14 cellular contexts compared by ENCODE assay signal in the genomic region with DNA sequence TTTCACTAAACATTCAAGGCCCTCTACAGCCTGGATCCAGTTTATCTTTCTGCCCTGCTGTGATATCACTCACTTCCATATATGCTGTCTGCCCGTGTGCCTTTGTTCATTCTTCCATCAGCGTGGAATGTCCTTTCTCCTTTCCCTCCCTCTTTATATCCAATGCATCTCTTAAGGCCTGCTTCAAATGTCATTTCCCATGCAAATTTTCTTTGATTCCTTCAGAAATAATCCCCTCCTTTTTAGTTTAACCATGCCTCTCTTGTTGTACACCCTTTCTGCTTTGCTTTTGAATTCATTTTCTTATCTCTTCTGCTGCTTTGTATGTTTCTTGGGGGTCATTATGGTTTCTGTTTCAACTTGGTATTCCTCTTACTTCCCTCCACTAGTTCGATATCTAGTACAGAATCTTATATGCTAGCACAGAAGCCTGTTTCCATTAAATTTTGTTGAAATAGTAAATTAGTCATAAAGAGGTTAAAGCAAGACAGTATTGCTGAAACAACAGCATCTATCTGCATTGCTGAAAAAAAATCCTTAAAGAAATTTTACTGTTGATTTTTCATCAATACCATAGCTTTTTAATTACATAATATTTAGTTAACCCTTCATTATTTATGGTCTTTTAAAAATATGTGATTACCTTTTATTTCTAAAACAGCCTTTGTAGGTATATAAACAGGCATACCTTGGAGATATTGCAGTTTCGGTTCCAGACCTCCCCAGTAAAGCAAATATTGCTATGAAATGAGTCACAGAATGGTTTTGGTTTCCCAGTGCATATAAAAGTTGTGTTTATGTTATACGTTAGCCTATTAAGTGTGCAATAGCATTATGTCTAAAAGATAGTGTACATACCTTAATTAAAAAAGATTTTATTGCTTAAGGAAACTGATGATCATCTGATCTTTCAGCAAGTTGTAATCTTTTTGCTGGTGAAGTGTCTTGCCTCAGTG. TPM values are rescaled to one million over a fixed set of nuclear protein-coding genes. Genes with fewer than 3 reads are reported as not detected.
DNase-seq lines count a peak whose midpoint lies in the region; ATAC-seq, FAIRE-seq and TF ChIP-seq lines count a peak whose summit lies in the region.
"Had no signal": no experiment of that assay in that cellular context is flagged by ENCODE, and none has a peak within 500 bp of the region (broad histone marks: within the 10 kb centered on the region; RNA-seq: fewer than 3 reads in every experiment).

No MANE protein-coding gene starts in this region.

- 70 to 91% methylated on average over 2 to 5 of the region's 5 CpGs for WGBS in endodermal cell (ENCODE audit: insufficient coverage in 1 of 2, insufficient read length in 1 of 2), 2 experiments

- H3K36me3 ChIP-seq in MM.1S (replicated peaks; ENCODE audit: insufficient read depth, low read length), result no peaks in the 10 kb centered on the region
- no peaks in the 10 kb centered on the region for H3K36me3 ChIP-seq in endodermal cell (ENCODE audit: control insufficient read depth, insufficient read depth, low read length)
- H3K36me3 ChIP-seq: pancreas, SJCRH30 had no signal

- H3F3A ChIP-seq in MM.1S (ENCODE audit: insufficient read depth, low read length), result no peaks in the 10 kb centered on the region

- H2AFZ ChIP-seq in MM.1S (ENCODE audit: low read length), result no peak overlapping the region

- H3K4me1 Mint-ChIP-seq in activated naive CD8-positive, alpha-beta T cell treated with anti-CD3 and anti-CD28 coated beads, Interleukin-2, amount 10 ng/mL, durations not matched to agents 7 days and 5 days, result peaks cover 46% of the 10 kb centered on the region
- H3K4me1 Mint-ChIP-seq in nephron (peaks cover 31% of the 10 kb centered on the region), endodermal cell (peaks cover 18% of the 10 kb centered on the region)

- H3K9me3 ChIP-seq in MM.1S (replicated peaks; ENCODE audit: insufficient read depth, low read length) (no peaks in the 10 kb centered on the region), endodermal cell (ENCODE audit: control insufficient read depth, low read length) (no peaks in the 10 kb centered on the region)
- H3K9me3 ChIP-seq: pancreas had no signal

- TF ChIP-seq CTCF in MM.1S (IDR thresholded peaks at IDR 0.05; ENCODE audit: low read length) (no peak), nephron (IDR thresholded peaks at IDR 0.05; ENCODE audit: unreplicated experiment in 3 of 3) (no peak), foreskin keratinocyte (conservative IDR thresholded peaks at IDR 0.05) (no peak), endodermal cell (conservative IDR thresholded peaks at IDR 0.05) (no peak)

- no peak overlapping the region for H3K4me3 Mint-ChIP-seq in activated naive CD8-positive, alpha-beta T cell treated with anti-CD3 and anti-CD28 coated beads, Interleukin-2, amount 10 ng/mL, durations not matched to agents 7 days and 5 days
- no peak overlapping the region for H3K4me3 Mint-ChIP-seq in nephron
- H3K4me3 Mint-ChIP-seq in endodermal cell, result no peak overlapping the region

- H3K27ac ChIP-seq in MM.1S (ENCODE audit: low read length) (no peak overlapping the region), foreskin keratinocyte (no peak overlapping the region), endodermal cell (ENCODE audit: low read depth, low read length) (no peak overlapping the region)
- H3K27ac ChIP-seq: pancreas, SJCRH30 had no signal

- H3K27me3 ChIP-seq in MM.1S (replicated peaks; ENCODE audit: insufficient read depth, low read length) (no peaks in the 10 kb centered on the region), foreskin keratinocyte (no peaks in the 10 kb centered on the region), endodermal cell (ENCODE audit: control insufficient read depth, insufficient read depth, low read length, poor library complexity, severe bottlenecking) (no peaks in the 10 kb centered on the region)
- H3K27me3 ChIP-seq: pancreas, SJCRH30 had no signal

- FAIRE-seq in GM18507 (lab: Jason Lieb, UNC), result peak; percentile 50
- FAIRE-seq: frontal cortex, pancreas had no signal

- DNase-seq in GM18507 (ENCODE audit: extremely low spot score, insufficient read length, low read depth) (no peak), MM.1S (peak; percentile 19), foreskin keratinocyte (no peak), endodermal cell (no peak), foreskin melanocyte (no peak)
- DNase-seq in activated naive CD8-positive, alpha-beta T cell treated with anti-CD3 and anti-CD28 coated beads, Interleukin-2, amount 10 ng/mL, durations not matched to agents 7 days and 5 days, result no peak
- DNase-seq: effector memory CD4-positive, alpha-beta T cell; mesendoderm; pancreas had no signal

- POLR2A ChIA-PET in activated naive CD8-positive, alpha-beta T cell treated with anti-CD3 and anti-CD28 coated beads, Interleukin-2, amount 10 ng/mL, durations not matched to agents 7 days and 5 days (lab: Charles Lee), result no interaction called here

- H3K4me1 ChIP-seq in MM.1S (ENCODE audit: low read length) (no peaks in the 10 kb centered on the region), foreskin keratinocyte (no peaks in the 10 kb centered on the region), endodermal cell (ENCODE audit: control insufficient read depth, insufficient read depth, low read length) (no peaks in the 10 kb centered on the region)

- no peaks in the 10 kb centered on the region for H3K9me2 ChIP-seq in MM.1S (replicated peaks; ENCODE audit: insufficient read depth, low read length)

- peak overlapping the region; percentile 62 for H3K27ac Mint-ChIP-seq in activated naive CD8-positive, alpha-beta T cell treated with anti-CD3 and anti-CD28 coated beads, Interleukin-2, amount 10 ng/mL, durations not matched to agents 7 days and 5 days
- H3K27ac Mint-ChIP-seq in nephron (peak overlapping the region; percentile 23 to 91 (median 36)), endodermal cell (no peak overlapping the region)

- H3K9ac ChIP-seq in MM.1S (ENCODE audit: low read length) (no peak overlapping the region), endodermal cell (ENCODE audit: extremely low read depth, low read length, poor library complexity, severe bottlenecking) (no peak overlapping the region)

- ATAC-seq in activated naive CD8-positive, alpha-beta T cell treated with anti-CD3 and anti-CD28 coated beads, Interleukin-2, amount 10 ng/mL, durations not matched to agents 7 days and 5 days (ENCODE audit: low read depth), result no peak
- ATAC-seq in HG02938 (IDR thresholded peaks at IDR 0.05; ENCODE audit: unreplicated experiment) (no peak), foreskin keratinocyte (no peak)

- H3K9me3 Mint-ChIP-seq in activated naive CD8-positive, alpha-beta T cell treated with anti-CD3 and anti-CD28 coated beads, Interleukin-2, amount 10 ng/mL, durations not matched to agents 7 days and 5 days, result peaks cover 6% of the 10 kb centered on the region
- H3K9me3 Mint-ChIP-seq in nephron, result no peaks in the 10 kb centered on the region
- H3K9me3 Mint-ChIP-seq in endodermal cell, result no peaks in the 10 kb centered on the region

- no peaks in the 10 kb centered on the region for H3K79me2 ChIP-seq in MM.1S (ENCODE audit: low read length)

- peaks cover 2% of the 10 kb centered on the region for H3K27me3 Mint-ChIP-seq in activated naive CD8-positive, alpha-beta T cell treated with anti-CD3 and anti-CD28 coated beads, Interleukin-2, amount 10 ng/mL, durations not matched to agents 7 days and 5 days
- H3K27me3 Mint-ChIP-seq in nephron (ENCODE audit: low read depth), result no peaks in the 10 kb centered on the region
- H3K27me3 Mint-ChIP-seq in endodermal cell (ENCODE audit: insufficient read depth), result no peaks in the 10 kb centered on the region

- H3K36me3 Mint-ChIP-seq in activated naive CD8-positive, alpha-beta T cell treated with anti-CD3 and anti-CD28 coated beads, Interleukin-2, amount 10 ng/mL, durations not matched to agents 7 days and 5 days, result peaks cover 42% of the 10 kb centered on the region
- H3K36me3 Mint-ChIP-seq in nephron (ENCODE audit: low read depth) (no peaks in the 10 kb centered on the region), endodermal cell (ENCODE audit: low read depth) (no peaks in the 10 kb centered on the region)

- no peak overlapping the region for H3K4me3 ChIP-seq in MM.1S (ENCODE audit: low read length)
- H3K4me3 ChIP-seq in endodermal cell (ENCODE audit: low read length), result no peak overlapping the region
- H3K4me3 ChIP-seq: pancreas, SJCRH30 had no signal

- H4K20me1 ChIP-seq in MM.1S (ENCODE audit: insufficient read depth, low read length), result no peaks in the 10 kb centered on the region

- no peak overlapping the region for H3K4me2 ChIP-seq in MM.1S (ENCODE audit: low read depth, low read length)

RNA-seq across cellular contexts. Expression of gene XCL2, which starts 44.4 kb away (rescaled TPM):
- 10 to 100 TPM; 15.4 to 19.3 TPM for total RNA-seq in activated naive CD8-positive, alpha-beta T cell treated with anti-CD3 and anti-CD28 coated beads, Interleukin-2, amount 10 ng/mL, durations not matched to agents 7 days and 5 days
- total RNA-seq in foreskin keratinocyte (not detected in 2 replicates), endodermal cell (not detected)
- not detected in 2 replicates for polyA plus RNA-seq in foreskin keratinocyte
- polyA plus RNA-seq in endodermal cell (2013, experiment 1 of 2), result 1.4 TPM
- not detected for polyA plus RNA-seq in endodermal cell (2013, experiment 2 of 2)
- total RNA-seq: frontal cortex, LHCN-M2, SJCRH30 had no signal

Comparison
In these comparisons a context has a peak if more than half of its experiments do, and no peak if none do; other contexts are left out.
1. RNA of gene XCL2, which starts 44.4 kb away (total RNA-seq): 15.4 to 19.3 TPM in activated naive CD8-positive, alpha-beta T cell treated with anti-CD3 and anti-CD28 coated beads, Interleukin-2, amount 10 ng/mL, durations not matched to agents 7 days and 5 days; not detected in foreskin keratinocyte and not detected in endodermal cell; every median in the first group is over 10 times any median in the second.